ENCODE assay signal across 12 cellular contexts in the genomic region with DNA sequence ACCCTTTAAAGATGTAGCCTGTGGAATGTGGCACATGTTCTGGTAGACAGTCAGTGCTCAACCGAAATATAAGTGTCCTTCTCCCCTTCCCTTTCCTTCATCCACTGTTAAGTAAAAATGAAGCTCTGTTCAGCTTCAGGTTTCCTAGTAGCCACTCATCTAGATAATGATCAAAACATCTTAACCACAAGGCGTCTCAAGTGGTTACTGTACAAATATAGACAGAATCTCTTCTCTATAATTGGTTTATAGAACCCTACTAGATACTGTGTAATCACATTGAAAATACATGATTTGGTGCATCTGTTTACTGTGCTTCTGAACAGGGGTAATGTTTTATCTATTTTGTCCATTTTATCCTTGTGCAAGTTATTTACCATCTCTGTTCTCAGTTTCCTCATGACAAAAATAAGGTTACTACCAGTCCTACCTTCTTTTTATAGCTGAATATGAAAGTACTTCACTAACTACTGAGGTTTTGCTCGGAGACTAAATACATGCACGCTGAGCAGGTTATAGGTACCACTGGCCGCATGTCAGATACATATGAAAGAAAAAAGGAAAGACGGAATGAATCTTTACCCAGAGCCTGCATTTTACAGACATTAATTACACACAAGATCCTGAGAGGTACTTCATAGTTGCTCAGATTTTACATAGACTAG. TPM values are rescaled to one million over a fixed set of nuclear protein-coding genes. Genes with fewer than 3 reads are reported as not detected.
DNase-seq lines count a peak whose midpoint lies in the region; ATAC-seq and TF ChIP-seq lines count a peak whose summit lies in the region.
"Had no signal": no experiment of that assay in that cellular context is flagged by ENCODE, and none has a peak within 500 bp of the region (broad histone marks: within the 10 kb centered on the region; RNA-seq: fewer than 3 reads in every experiment).

No MANE protein-coding gene starts in this region.

- peak overlapping the region; percentile 78 for H3K27ac ChIP-seq in MM.1S (ENCODE audit: low read length)

- H3K36me3 Mint-ChIP-seq in immature natural killer cell, result no peaks in the 10 kb centered on the region
- H3K36me3 Mint-ChIP-seq: natural killer cell had no signal

- ATAC-seq in GM19023 (IDR thresholded peaks at IDR 0.05; ENCODE audit: unreplicated experiment) (peak; percentile 60), HG02759 (IDR thresholded peaks at IDR 0.05; ENCODE audit: unreplicated experiment) (peak; percentile 61)
- ATAC-seq: natural killer cell had no signal

- peak overlapping the region; percentile 26; the same call in 1 of the 2 replicates for H3K9ac ChIP-seq in MM.1S (ENCODE audit: low read length)

- H3K27ac Mint-ChIP-seq in immature natural killer cell, result no peak overlapping the region
- H3K27ac Mint-ChIP-seq: natural killer cell had no signal

- no peaks in the 10 kb centered on the region for H3K9me3 ChIP-seq in MM.1S (replicated peaks; ENCODE audit: insufficient read depth, low read length)

- H3K79me2 ChIP-seq in MM.1S (ENCODE audit: low read length), result no peaks in the 10 kb centered on the region

- no peaks in the 10 kb centered on the region for H4K20me1 ChIP-seq in MM.1S (ENCODE audit: insufficient read depth, low read length)

- H3K4me1 Mint-ChIP-seq in immature natural killer cell, result peaks cover 0 to 7% of the 10 kb centered on the region in 2 donors
- H3K4me1 Mint-ChIP-seq: natural killer cell had no signal

- peaks cover 7 to 20% (median 10%) of the 10 kb centered on the region in 3 donors for H3K27me3 Mint-ChIP-seq in immature natural killer cell (ENCODE audit: low read depth in 3 of 3)

- H3F3A ChIP-seq in MM.1S (ENCODE audit: insufficient read depth, low read length), result peaks cover 26% of the 10 kb centered on the region

- no peaks in the 10 kb centered on the region for H3K9me3 Mint-ChIP-seq in immature natural killer cell
- H3K9me3 Mint-ChIP-seq: natural killer cell had no signal

- peaks cover 31% of the 10 kb centered on the region for H3K4me1 ChIP-seq in MM.1S (ENCODE audit: low read length)

- no peaks in the 10 kb centered on the region for H3K9me2 ChIP-seq in MM.1S (replicated peaks; ENCODE audit: insufficient read depth, low read length)

- H3K27me3 ChIP-seq in MM.1S (replicated peaks; ENCODE audit: insufficient read depth, low read length), result no peaks in the 10 kb centered on the region

- peak overlapping the region; percentile 15; the same call in 1 of the 2 replicates for H2AFZ ChIP-seq in MM.1S (ENCODE audit: low read length)

- peak overlapping the region; percentile 26 for H3K4me3 ChIP-seq in MM.1S (ENCODE audit: low read length)

- no peaks in the 10 kb centered on the region for H3K36me3 ChIP-seq in MM.1S (replicated peaks; ENCODE audit: insufficient read depth, low read length)

- DNase-seq in A172 (ENCODE audit: low spot score) (peak; percentile 7), MM.1S (peak; percentile 76), islet precursor cell (no peak), immature natural killer cell (no peak), NCI-H1092 (lab: John Stamatoyannopoulos, UW) (no peak)
- no peak for DNase-seq in activated effector memory CD4-positive, alpha-beta T cell treated with anti-CD3 and anti-CD28 coated beads, Interleukin-2, amount 50 U/mL, for 16 hours
- DNase-seq: natural killer cell; NCI-H2081 treated with DMSO at 0.1 percent for 48 hours; SHP77; stimulated activated naive CD4-positive, alpha-beta T cell treated with Interleukin-2 at 50 U/mL for 16 hours had no signal

- no peak for TF ChIP-seq CTCF in MM.1S (IDR thresholded peaks at IDR 0.05; ENCODE audit: low read length)

- H3K4me3 Mint-ChIP-seq in immature natural killer cell, result no peak overlapping the region
- H3K4me3 Mint-ChIP-seq: natural killer cell had no signal

- peak overlapping the region; percentile 93 for H3K4me2 ChIP-seq in MM.1S (ENCODE audit: low read depth, low read length)

RNA-seq across cellular contexts. Expression of gene SLC25A4, which starts 20.3 kb away (rescaled TPM):
- total RNA-seq in A172 (2014; rRNA removed; shearing (Covaris generic)), result 49.9 and 61.0 TPM in 2 replicates
- polyA plus RNA-seq in immature natural killer cell, result 10 to 100 TPM; 17.9 to 21.9 (median 18.9) TPM

Comparison
In these comparisons a context has a peak if more than half of its experiments do, and no peak if none do; other contexts are left out.
1. DNase-seq: peak in A172 (single experiment) and MM.1S (single experiment); none in islet precursor cell (single experiment), activated effector memory CD4-positive, alpha-beta T cell treated with anti-CD3 and anti-CD28 coated beads, Interleukin-2, amount 50 U/mL, for 16 hours (single experiment), immature natural killer cell (0 of 3) and NCI-H1092 (single experiment).